16 cellular contexts compared by ENCODE assay signal in the genomic region with DNA sequence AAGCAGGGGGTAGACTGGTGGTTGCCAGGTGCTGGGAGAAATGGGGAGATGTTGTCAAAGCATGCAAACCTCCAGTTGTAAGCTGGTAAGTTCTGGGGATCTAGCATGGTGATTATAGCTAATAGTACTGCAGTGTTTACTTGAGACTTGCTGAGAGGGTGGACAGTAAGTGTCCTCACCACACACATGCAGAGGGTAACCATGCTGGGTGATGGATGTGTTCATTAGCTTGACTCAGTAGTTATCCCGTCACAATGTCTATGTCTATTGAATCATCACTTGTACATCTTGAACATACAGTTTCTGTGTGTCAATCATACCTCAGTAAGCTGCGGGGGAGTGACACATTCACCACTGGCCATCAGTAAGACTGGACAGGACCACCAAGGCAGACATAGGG. TPM values are rescaled to one million over a fixed set of nuclear protein-coding genes. Genes with fewer than 3 reads are reported as not detected.
A peak's percentile ranks its signal among the peaks of the same experiment; 100 is the strongest.
DNase-seq lines count a peak whose midpoint lies in the region; ATAC-seq, FAIRE-seq and TF ChIP-seq lines count a peak whose summit lies in the region.
"Had no signal": no experiment of that assay in that cellular context is flagged by ENCODE, and none has a peak within 500 bp of the region (broad histone marks: within the 10 kb centered on the region; RNA-seq: fewer than 3 reads in every experiment).

No MANE protein-coding gene starts in this region.

- H3K27me3 ChIP-seq in H7 (ENCODE audit: control insufficient read depth, insufficient read depth, low read length): no peaks in the 10 kb centered on the region
- H3K27me3 ChIP-seq in esophagus muscularis mucosa: no peaks in the 10 kb centered on the region
- no peaks in the 10 kb centered on the region for H3K27me3 ChIP-seq in pancreas
- H3K27me3 ChIP-seq: tibial nerve had no signal

- H3K4me1 Mint-ChIP-seq in type B pancreatic cell (ENCODE audit: unreplicated experiment): peaks cover 6% of the 10 kb centered on the region

- H3K27ac ChIP-seq in esophagus muscularis mucosa (replicated peaks in 1 of 4) (no peak overlapping the region), pancreas (no peak overlapping the region)
- H3K27ac ChIP-seq: tibial nerve had no signal

- TF ChIP-seq CTCF in esophagus muscularis mucosa (IDR thresholded peaks at IDR 0.05) (no peak), type B pancreatic cell (conservative IDR thresholded peaks at IDR 0.05) (no peak), pancreas (IDR thresholded peaks at IDR 0.05) (no peak)

- TF ChIP-seq POLR2A in esophagus muscularis mucosa (IDR thresholded peaks at IDR 0.05; ENCODE audit: low read depth): no peak

- no peak overlapping the region for H3K27ac Mint-ChIP-seq in type B pancreatic cell
- H3K27ac Mint-ChIP-seq: effector memory CD8-positive, alpha-beta T cell; nephron had no signal

- H3K9me3 Mint-ChIP-seq in type B pancreatic cell: no peaks in the 10 kb centered on the region
- H3K9me3 Mint-ChIP-seq: effector memory CD8-positive, alpha-beta T cell; nephron had no signal

- H3K4me1 ChIP-seq in esophagus muscularis mucosa: no peaks in the 10 kb centered on the region
- H3K4me1 ChIP-seq in pancreas: no peaks in the 10 kb centered on the region
- H3K4me1 ChIP-seq: tibial nerve had no signal

- H3K4me3 ChIP-seq in H7 (ENCODE audit: insufficient read depth, low read depth, low read length) (no peak overlapping the region), esophagus muscularis mucosa (no peak overlapping the region), pancreas (no peak overlapping the region)
- H3K4me3 ChIP-seq: psoas muscle, tibial nerve had no signal

- no peak overlapping the region for H3K4me3 Mint-ChIP-seq in type B pancreatic cell
- H3K4me3 Mint-ChIP-seq: effector memory CD8-positive, alpha-beta T cell; nephron had no signal

- H3K9me3 ChIP-seq in esophagus muscularis mucosa (no peaks in the 10 kb centered on the region), pancreas (no peaks in the 10 kb centered on the region)
- H3K9me3 ChIP-seq: psoas muscle, tibial nerve had no signal

- WGBS in esophagus muscularis mucosa: 95% methylated on average over 2 of the region's 2 CpGs
- 91 to 96% methylated on average over 2 of the region's 2 CpGs for WGBS in pancreas, 2 donors

- intact Hi-C loops in esophagus muscularis mucosa (cut with DNase I): no loop called here
- intact Hi-C loops in pancreas (cut with DNase I): no loop called here

- H3K36me3 ChIP-seq in H7 (replicated peaks; ENCODE audit: control insufficient read depth, insufficient read depth, low read length) (no peaks in the 10 kb centered on the region), esophagus muscularis mucosa (peaks cover 0 to 25% (median under 1%) of the 10 kb centered on the region in 4 donors), pancreas (no peaks in the 10 kb centered on the region)

- FAIRE-seq in pancreas (lab: Jason Lieb, UNC) (no peak), GM19239 (lab: Jason Lieb, UNC) (no peak)
- FAIRE-seq: keratinocyte had no signal

- ATAC-seq in GM19351 (IDR thresholded peaks at IDR 0.05; ENCODE audit: unreplicated experiment) (peak; percentile 11), HG03439 (IDR thresholded peaks at IDR 0.05; ENCODE audit: unreplicated experiment) (peak; percentile 6), GM21737 (IDR thresholded peaks at IDR 0.05; ENCODE audit: unreplicated experiment) (no peak), pancreas (no peak)

- TF ChIP-seq EP300 in esophagus muscularis mucosa (IDR thresholded peaks at IDR 0.05): no peak

- no peaks in the 10 kb centered on the region for H3K36me3 Mint-ChIP-seq in type B pancreatic cell

- H3K27me3 Mint-ChIP-seq in type B pancreatic cell: peaks cover 10% of the 10 kb centered on the region

- DNase-seq in H7 (peak; percentile 9), esophagus muscularis mucosa (ENCODE audit: extremely low spot score) (peak; percentile 47), type B pancreatic cell (ENCODE audit: extremely low spot score, unreplicated experiment) (no peak), pancreas (no peak), GM19239 (ENCODE audit: insufficient read length, low spot score) (no peak)
- DNase-seq: activated CD4-positive, alpha-beta T cell treated with anti-CD3 and anti-CD28 coated beads for 1 hour; activated gamma-delta T cell treated with Interleukin-2 at 50 U/mL for 16 hours; Calu3; effector memory CD8-positive, alpha-beta T cell; psoas muscle had no signal

RNA-seq across cellular contexts. Expression of a gene that starts 42.1 kb away (rescaled TPM):
- 0.48 TPM in 2 replicates for total RNA-seq in H7 (2014; rRNA removed; shearing (Covaris generic))
- total RNA-seq in esophagus muscularis mucosa (10 to 100 TPM in 3 of 4 donors, 1 to 10 TPM in 1; 6.5 to 12.2 (median 11.0) TPM), type B pancreatic cell (ENCODE audit: low replicate concordance) (5.6 and 10.8 TPM in 2 replicates), pancreas (1 to 10 TPM in 4 of 6 donors, under 1 TPM in 2; 0.43 to 7.1 (median 1.5) TPM)
- polyA plus RNA-seq in pancreas: 1 to 10 TPM; 1.3 to 1.7 TPM

Comparison
In these comparisons a context has a peak if more than half of its experiments do, and no peak if none do; other contexts are left out.
1. ATAC-seq: peak in GM19351 (single experiment) and HG03439 (single experiment); none in GM21737 (single experiment) and pancreas (0 of 4).
2. DNase-seq: peak in H7 (single experiment) and esophagus muscularis mucosa (single experiment); none in type B pancreatic cell (single experiment), pancreas (0 of 6) and GM19239 (single experiment).